Comparison of ENCODE assay signal across 25 cellular contexts in the genomic region with DNA sequence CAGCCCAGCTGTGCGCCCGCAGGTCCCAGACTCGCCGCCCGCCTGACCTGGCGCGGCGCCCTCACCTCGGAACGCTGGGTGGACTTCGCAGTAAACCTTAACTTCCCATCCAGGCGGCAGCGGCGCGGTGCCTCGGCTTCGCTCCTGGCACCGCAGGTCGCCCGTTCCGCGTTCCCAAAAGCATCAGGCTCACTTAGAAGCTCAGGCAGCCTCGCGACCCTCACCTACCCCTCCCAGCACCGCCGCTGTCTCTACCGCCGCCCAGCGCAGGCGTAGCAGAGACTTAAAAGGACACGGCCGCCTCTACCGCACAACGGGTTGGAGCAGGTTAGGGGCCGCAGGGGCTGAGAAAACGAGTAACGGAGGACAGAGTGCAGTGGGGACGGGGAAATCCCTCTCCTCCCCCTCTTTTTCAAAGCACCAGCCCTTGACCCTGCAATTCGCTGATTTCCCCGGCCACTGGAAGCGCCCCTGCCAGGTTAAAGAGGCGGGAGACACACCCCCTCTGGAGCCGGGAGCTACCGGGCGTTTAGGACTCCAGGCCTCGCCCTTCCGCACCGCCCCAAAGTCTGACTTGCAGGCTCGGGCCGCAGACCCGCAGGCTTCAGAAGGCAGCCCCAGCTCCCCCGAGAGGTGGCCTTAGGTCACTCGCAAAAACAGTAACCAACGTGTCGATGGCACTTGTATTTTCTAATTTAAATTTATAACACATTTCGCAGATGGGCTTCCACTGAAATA.
DNase-seq lines count a peak whose midpoint lies in the region; ATAC-seq and TF ChIP-seq lines count a peak whose summit lies in the region.
"Had no signal": no experiment of that assay in that cellular context is flagged by ENCODE, and none has a peak within 500 bp of the region (broad histone marks: within the 10 kb centered on the region; RNA-seq: fewer than 3 reads in every experiment).

No MANE protein-coding gene starts in this region.

- H3K56ac ChIP-seq in IMR-90 (ENCODE audit: extremely low read depth, insufficient read depth, low read length): no peak overlapping the region

- H3K4me2 ChIP-seq in IMR-90 (ENCODE audit: low read depth, low read length): no peak overlapping the region

- in situ Hi-C loops in IMR-90 (cut with MboI; ENCODE audit: low sequenced_read_pairs): no loop called here

- H3K4me1 ChIP-seq in IMR-90 (ENCODE audit: control insufficient read depth, insufficient read depth, low read length) (no peaks in the 10 kb centered on the region), esophagus muscularis mucosa (peaks cover 3 to 13% (median 8%) of the 10 kb centered on the region in 4 donors), mesodermal cell (ENCODE audit: control insufficient read depth, insufficient read depth, low read length, poor library complexity, severe bottlenecking) (no peaks in the 10 kb centered on the region)
- H3K4me1 ChIP-seq: BE2C had no signal

- no peak overlapping the region for H3K23ac ChIP-seq in IMR-90 (ENCODE audit: low read depth, low read length)

- no peak overlapping the region for H2AK9ac ChIP-seq in IMR-90 (replicated peaks; ENCODE audit: low read depth, low read length, poor library complexity)

- no peak overlapping the region for H2BK120ac ChIP-seq in IMR-90 (ENCODE audit: low read depth, low read length)

- H3K4me3 ChIP-seq in IMR-90 (ENCODE audit: insufficient read depth, low read depth, low read length) (no peak overlapping the region), esophagus muscularis mucosa (peak overlapping the region; percentile 10 to 43 (median 30)), mesodermal cell (ENCODE audit: extremely low read depth, insufficient read depth, low read length, poor library complexity, severe bottlenecking) (peak overlapping the region; percentile 16), dorsolateral prefrontal cortex (peak overlapping the region in 1 of 59 donors; percentile 12)
- H3K4me3 ChIP-seq: thyroid gland had no signal

- H3K9me1 ChIP-seq in IMR-90 (ENCODE audit: insufficient read depth, low read length): no peaks in the 10 kb centered on the region

- no peak for TF ChIP-seq RAD21 in IMR-90 (IDR thresholded peaks at IDR 0.05; ENCODE audit: low read length)

- no peaks in the 10 kb centered on the region for H4K20me1 ChIP-seq in IMR-90 (ENCODE audit: insufficient read depth, low read length)

- CTCF ChIA-PET in IMR-90 (lab: Yijun Ruan, JAX): no interaction called here

- no TSS peak for BruUV-seq in IMR-90 (replicated peaks; lab: Mats Ljungman, UMichigan)

- H4K5ac ChIP-seq in IMR-90 (ENCODE audit: low read depth, low read length): no peak overlapping the region

- no peak overlapping the region for H3K4ac ChIP-seq in IMR-90 (ENCODE audit: low read depth, low read length)

- dilution Hi-C loops in IMR-90 (cut with HindIII; ENCODE audit: low sequenced_read_pairs, unreplicated experiment): no loop called here

- ATAC-seq in IMR-90 (ENCODE audit: low read depth): no peak
- no peak for ATAC-seq in GM18520 (IDR thresholded peaks at IDR 0.05; ENCODE audit: unreplicated experiment)
- ATAC-seq: PC-3; stimulated activated naive CD8-positive, alpha-beta T cell treated with anti-CD3 and anti-CD28 coated beads, Interleukin-15, amount 100 ng/mL, for 72 hours; T-helper 17 cell had no signal

- DNase-seq in D341Med (ENCODE audit: low spot score) (peak; percentile 33), IMR-90 (no peak), esophagus muscularis mucosa (ENCODE audit: extremely low spot score) (no peak), dorsolateral prefrontal cortex (no peak), T1000 (lab: John Stamatoyannopoulos, UW) (no peak), OCI-M2 (lab: John Stamatoyannopoulos, UW; ENCODE audit: unreplicated experiment) (no peak)
- DNase-seq: activated CD4-positive, alpha-beta T cell treated with anti-CD3 and anti-CD28 coated beads, Interleukin-2, amount 50 U/mL, for 48 hours; activated CD8-positive, alpha-beta memory T cell treated with anti-CD3 and anti-CD28 coated beads, Interleukin-2, amount 50 U/mL, for 4 hours; activated naive CD4-positive, alpha-beta T cell treated with anti-CD3 and anti-CD28 coated beads, Interleukin-2, amount 10 ng/mL, durations not matched to agents 7 days and 5 days; BE2C; CD8-positive, alpha-beta memory T cell; EL; HCEC 1CT; MV-4-11; NCI-H1436; NCI-H2081; NCI-H526; PC-3; right cardiac atrium; stimulated activated CD8-positive, alpha-beta memory T cell treated with anti-CD3 and anti-CD28 coated beads, Interleukin-4, amount 100 ng/mL, for 48 hours; stimulated activated naive CD8-positive, alpha-beta T cell treated with anti-CD3 and anti-CD28 coated beads, Interleukin-15, amount 100 ng/mL, for 72 hours; T-helper 17 cell; thyroid gland had no signal

- H3K27ac ChIP-seq in IMR-90 (ENCODE audit: insufficient read depth, low read length): no peak overlapping the region
- H3K27ac ChIP-seq in esophagus muscularis mucosa (replicated peaks in 1 of 4): no peak overlapping the region
- H3K27ac ChIP-seq in mesodermal cell (ENCODE audit: low read depth, low read length, severe bottlenecking): no peak overlapping the region
- no peak overlapping the region for H3K27ac ChIP-seq in dorsolateral prefrontal cortex
- H3K27ac ChIP-seq: thyroid gland had no signal

- H3K79me1 ChIP-seq in IMR-90 (ENCODE audit: low read depth in 1 of 2, low read length in 2 of 2): no peaks in the 10 kb centered on the region

- H4K91ac ChIP-seq in IMR-90 (ENCODE audit: insufficient read depth, low read depth, low read length): no peak overlapping the region

- no peak overlapping the region for H3K18ac ChIP-seq in IMR-90 (ENCODE audit: low read depth, low read length)

- POLR2A ChIA-PET in IMR-90 (lab: Charles Lee; ENCODE audit: unreplicated experiment): no interaction called here

- no peak overlapping the region for H4K8ac ChIP-seq in IMR-90 (ENCODE audit: low read depth in 2 of 2, low read length in 2 of 2)

- H3K27me3 ChIP-seq in IMR-90 (ENCODE audit: control insufficient read depth, insufficient read depth, low read length) (peaks cover 10% of the 10 kb centered on the region), esophagus muscularis mucosa (peaks cover 0 to 33% (median 13%) of the 10 kb centered on the region in 4 donors), dorsolateral prefrontal cortex (peaks cover 0 to 87% (median 58%) of the 10 kb centered on the region in 45 donors)
- H3K27me3 ChIP-seq: thyroid gland had no signal

- H2BK15ac ChIP-seq in IMR-90 (ENCODE audit: low read depth, low read length): no peak overlapping the region

- H3K36me3 ChIP-seq in IMR-90 (ENCODE audit: control insufficient read depth, insufficient read depth, low read length) (no peaks in the 10 kb centered on the region), esophagus muscularis mucosa (no peaks in the 10 kb centered on the region), mesodermal cell (ENCODE audit: control insufficient read depth, insufficient read depth, low read length) (no peaks in the 10 kb centered on the region)
- H3K36me3 ChIP-seq: BE2C, thyroid gland had no signal

- intact Hi-C loops in IMR-90 (cut with micrococcal nuclease): no loop called here
- intact Hi-C loops in esophagus muscularis mucosa (cut with DNase I): no loop called here
- intact Hi-C loops in dorsolateral prefrontal cortex (cut with DNase I): no loop called here

- 4% methylated on average over 29 of the region's 56 CpGs; no CpG with 5 or more reads in 1 of the 2 experiments for WGBS in IMR-90 (ENCODE audit: extremely low coverage in 2 of 2, insufficient read length in 1 of 2), 2 experiments
- WGBS in esophagus muscularis mucosa: no CpG with 5 or more reads among the region's 56 CpGs
- WGBS in mesodermal cell (ENCODE audit: insufficient coverage in 2 of 2), 2 experiments: 39 to 47% methylated on average over 26 to 46 of the region's 56 CpGs

- H3K9ac ChIP-seq in IMR-90 (ENCODE audit: low read depth, low read length): no peak overlapping the region

- TF ChIP-seq EP300 in esophagus muscularis mucosa (IDR thresholded peaks at IDR 0.05): no peak

- TF ChIP-seq CTCF in IMR-90 (conservative IDR thresholded peaks at IDR 0.05; ENCODE audit: low read depth, low read length): no peak
- TF ChIP-seq CTCF in esophagus muscularis mucosa (IDR thresholded peaks at IDR 0.05): no peak
- no peak for TF ChIP-seq CTCF in dorsolateral prefrontal cortex (IDR thresholded peaks at IDR 0.05 in 54 of 56, conservative IDR thresholded peaks at IDR 0.05 in 2 of 56; ENCODE audit: low read depth in 1 of 56, partially characterized antibody in 56 of 56)

- H2AK5ac ChIP-seq in IMR-90 (ENCODE audit: low read depth, low read length): no peak overlapping the region

- TF ChIP-seq POLR2A in IMR-90 (IDR thresholded peaks at IDR 0.05; ENCODE audit: low read depth, low read length): no peak
- no peak for TF ChIP-seq POLR2A in esophagus muscularis mucosa (IDR thresholded peaks at IDR 0.05; ENCODE audit: low read depth)

- H3K9me3 ChIP-seq in IMR-90 (ENCODE audit: control insufficient read depth, insufficient read depth, low read length) (no peaks in the 10 kb centered on the region), esophagus muscularis mucosa (no peaks in the 10 kb centered on the region), mesodermal cell (ENCODE audit: control insufficient read depth, low read length) (no peaks in the 10 kb centered on the region)
- H3K9me3 ChIP-seq: BE2C, thyroid gland had no signal

- no peak overlapping the region for H2BK20ac ChIP-seq in IMR-90 (ENCODE audit: low read depth, low read length)

- peak overlapping the region; percentile 11 for H2AFZ ChIP-seq in IMR-90 (replicated peaks; ENCODE audit: low read length, poor library complexity)

- H3K14ac ChIP-seq in IMR-90 (replicated peaks; ENCODE audit: low read depth, low read length): no peak overlapping the region

- H2BK5ac ChIP-seq in IMR-90 (ENCODE audit: low read depth, low read length, poor library complexity, severe bottlenecking): no peak overlapping the region

TF ChIP-seq in IMR-90, 13 proteins besides CTCF, POLR2A, EP300 and RAD21:
- no peak for TF ChIP-seq CHD1 (IDR thresholded peaks at IDR 0.05; ENCODE audit: low read depth, low read length)
- no peak for TF ChIP-seq NFE2L2 (IDR thresholded peaks at IDR 0.05; ENCODE audit: low read depth, low read length)
- TF ChIP-seq FOS (IDR thresholded peaks at IDR 0.05; ENCODE audit: low read depth, low read length): no peak
- TF ChIP-seq BHLHE40 (IDR thresholded peaks at IDR 0.05; ENCODE audit: low read depth, low read length): no peak
- TF ChIP-seq CEBPB (IDR thresholded peaks at IDR 0.05; ENCODE audit: low read depth, low read length): no peak
- no peak for TF ChIP-seq MAFK (IDR thresholded peaks at IDR 0.05; ENCODE audit: low read depth, low read length)
